In genomic region chr7:63556223-63556622, GRCh38 we compare ENCODE assay signal across 5 cellular contexts.
A peak's percentile ranks its signal among the peaks of the same experiment; 100 is the strongest.
DNase-seq lines count a peak whose midpoint lies in the region; ATAC-seq, FAIRE-seq and TF ChIP-seq lines count a peak whose summit lies in the region.
"Not testable (repeated sequence)": the region's sequence is repeated elsewhere in the genome, so short reads cannot be mapped to it uniquely, and the experiment has no call there.

No MANE protein-coding gene starts in this region.

- H3K27ac ChIP-seq in kidney (ENCODE audit: low read depth in 2 of 2, low read length in 2 of 2); lower lobe of right lung; upper lobe of right lung: not testable (repeated sequence)

- not testable (repeated sequence) for H3K4me3 ChIP-seq in kidney (ENCODE audit: low read length in 2 of 2); lower lobe of right lung; upper lobe of right lung

- intact Hi-C loops in kidney (cut with DNase I); lower lobe of right lung (cut with DNase I); posterior vena cava (cut with DNase I); upper lobe of right lung (cut with DNase I): not testable (repeated sequence)

- peak; percentile 38 for DNase-seq in NCI-H82 (lab: John Stamatoyannopoulos, UW)
- peak; percentile 55 for DNase-seq in kidney
- peak; percentile 18 for DNase-seq in lower lobe of right lung
- peak; percentile 59 for DNase-seq in posterior vena cava (ENCODE audit: low spot score)
- DNase-seq in upper lobe of right lung: peak; percentile 6

- ATAC-seq in lower lobe of right lung, upper lobe of right lung: not testable (repeated sequence)

- not testable (repeated sequence) for FAIRE-seq in kidney (lab: Jason Lieb, UNC)

- H3K27me3 ChIP-seq in lower lobe of right lung (ENCODE audit: low read depth); upper lobe of right lung: not testable (repeated sequence)

- not testable (repeated sequence) for H3K9ac ChIP-seq in kidney (ENCODE audit: low read length in 2 of 2)

- not testable (repeated sequence) for TF ChIP-seq CTCF in kidney (IDR thresholded peaks at IDR 0.05; ENCODE audit: borderline replicate concordance, extremely low read depth, insufficient read depth); lower lobe of right lung (IDR thresholded peaks at IDR 0.05); upper lobe of right lung (IDR thresholded peaks at IDR 0.05)

- not testable (repeated sequence) for H3K9me3 ChIP-seq in kidney (ENCODE audit: control insufficient read depth in 1 of 2, low read length in 2 of 2); lower lobe of right lung; upper lobe of right lung

- H3K36me3 ChIP-seq in kidney (ENCODE audit: control insufficient read depth in 1 of 2, insufficient read depth in 2 of 2, low read length in 2 of 2); lower lobe of right lung; upper lobe of right lung: not testable (repeated sequence)

- H3K4me1 ChIP-seq in kidney (ENCODE audit: control insufficient read depth in 1 of 2, insufficient read depth in 1 of 2, low read depth in 1 of 2, low read length in 2 of 2); lower lobe of right lung; upper lobe of right lung: not testable (repeated sequence)

Comparison
In these comparisons a context has a peak if more than half of its experiments do, and no peak if none do; other contexts are left out.
1. DNase-seq: peak in every context shown above with its lines; median percentile 59 in posterior vena cava; 55 in kidney; 38 in NCI-H82; 18 in lower lobe of right lung; 6 in upper lobe of right lung.